In genomic region chr1:85321237-85321964, GRCh38 we compare ENCODE assay signal across 8 cellular contexts. TPM values are rescaled to one million over a fixed set of nuclear protein-coding genes. Genes with fewer than 3 reads are reported as not detected.
DNase-seq lines count a peak whose midpoint lies in the region; ATAC-seq, FAIRE-seq and TF ChIP-seq lines count a peak whose summit lies in the region.

No MANE protein-coding gene starts in this region.

- H3K4me3 ChIP-seq in testis: no peak overlapping the region

- no peaks in the 10 kb centered on the region for H3K9me3 ChIP-seq in testis

- H3K27me3 Mint-ChIP-seq in immature natural killer cell (ENCODE audit: low read depth in 3 of 3): peaks cover 18 to 28% (median 20%) of the 10 kb centered on the region in 3 donors
- peaks cover 51% of the 10 kb centered on the region for H3K27me3 Mint-ChIP-seq in activated T-helper 1 cell treated with anti-CD3 and anti-CD28 coated beads, Interleukin-12 subunit alpha, Interleukin-12 subunit beta, Interleukin-2, Interleukin-4 antibody, amounts not matched to agents 30 ng/mL and 10 ng/mL and 1 ng/mL, durations not matched to agents 14 hours and 24 hours and 36 hours (ENCODE audit: insufficient read depth)

- TF ChIP-seq CTCF in testis (IDR thresholded peaks at IDR 0.05): no peak

- TF ChIP-seq POLR2A in testis (IDR thresholded peaks at IDR 0.05): no peak

- H3K27me3 ChIP-seq in testis: no peaks in the 10 kb centered on the region

- peak; percentile 93 for DNase-seq in RCC 7860 (ENCODE audit: low spot score)
- DNase-seq in immature natural killer cell: peak; percentile 14 to 38 (median 29)
- no peak for DNase-seq in NCI-H128 (lab: John Stamatoyannopoulos, UW; ENCODE audit: unreplicated experiment)
- no peak for DNase-seq in testis
- no peak for DNase-seq in activated T-helper 1 cell treated with anti-CD3 and anti-CD28 coated beads, Interleukin-12 subunit alpha, Interleukin-12 subunit beta, Interleukin-2, Interleukin-4 antibody, amounts not matched to agents 30 ng/mL and 10 ng/mL and 1 ng/mL, durations not matched to agents 14 hours and 24 hours and 36 hours (ENCODE audit: low spot score)
- no peak for DNase-seq in NCI-H2081 treated with DMSO at 0.1 percent for 48 hours (lab: John Stamatoyannopoulos, UW)

- intact Hi-C loops in testis (cut with DNase I; ENCODE audit: low total_unique reads): no loop called here
- intact Hi-C loops in activated T-helper 1 cell treated with anti-CD3 and anti-CD28 coated beads, Interleukin-12 subunit alpha, Interleukin-12 subunit beta, Interleukin-2, Interleukin-4 antibody, amounts not matched to agents 30 ng/mL and 10 ng/mL and 1 ng/mL, durations not matched to agents 14 hours and 24 hours and 36 hours (cut with micrococcal nuclease): loop anchor here (1.0 kb wide), 2 partner anchors 23 to 45 kb away; partner anchors contain the start of gene BCL10

- H3K27ac ChIP-seq in testis: no peak overlapping the region

- ATAC-seq in GM18508 (IDR thresholded peaks at IDR 0.05; ENCODE audit: insufficient read depth, unreplicated experiment): peak; percentile 68
- peak; percentile 74 for ATAC-seq in HG02642 (IDR thresholded peaks at IDR 0.05; ENCODE audit: poor library complexity, unreplicated experiment)

- no peak overlapping the region for H3K4me3 Mint-ChIP-seq in immature natural killer cell
- H3K4me3 Mint-ChIP-seq in activated T-helper 1 cell treated with anti-CD3 and anti-CD28 coated beads, Interleukin-12 subunit alpha, Interleukin-12 subunit beta, Interleukin-2, Interleukin-4 antibody, amounts not matched to agents 30 ng/mL and 10 ng/mL and 1 ng/mL, durations not matched to agents 14 hours and 24 hours and 36 hours: no peak overlapping the region

- 80 to 88% methylated on average over 7 of the region's 7 CpGs for WGBS in testis, 2 donors

- H3K36me3 Mint-ChIP-seq in immature natural killer cell: no peaks in the 10 kb centered on the region
- no peaks in the 10 kb centered on the region for H3K36me3 Mint-ChIP-seq in activated T-helper 1 cell treated with anti-CD3 and anti-CD28 coated beads, Interleukin-12 subunit alpha, Interleukin-12 subunit beta, Interleukin-2, Interleukin-4 antibody, amounts not matched to agents 30 ng/mL and 10 ng/mL and 1 ng/mL, durations not matched to agents 14 hours and 24 hours and 36 hours (ENCODE audit: low read depth)

- no peaks in the 10 kb centered on the region for H3K4me1 ChIP-seq in testis

- no peaks in the 10 kb centered on the region for H3K9me3 Mint-ChIP-seq in immature natural killer cell
- H3K9me3 Mint-ChIP-seq in activated T-helper 1 cell treated with anti-CD3 and anti-CD28 coated beads, Interleukin-12 subunit alpha, Interleukin-12 subunit beta, Interleukin-2, Interleukin-4 antibody, amounts not matched to agents 30 ng/mL and 10 ng/mL and 1 ng/mL, durations not matched to agents 14 hours and 24 hours and 36 hours: no peaks in the 10 kb centered on the region

- H3K36me3 ChIP-seq in testis (ENCODE audit: low read depth, missing control alignments): no peaks in the 10 kb centered on the region

- no peak overlapping the region for H3K27ac Mint-ChIP-seq in immature natural killer cell
- no peak overlapping the region for H3K27ac Mint-ChIP-seq in activated T-helper 1 cell treated with anti-CD3 and anti-CD28 coated beads, Interleukin-12 subunit alpha, Interleukin-12 subunit beta, Interleukin-2, Interleukin-4 antibody, amounts not matched to agents 30 ng/mL and 10 ng/mL and 1 ng/mL, durations not matched to agents 14 hours and 24 hours and 36 hours

- peaks cover 6 to 13% of the 10 kb centered on the region in 2 donors for H3K4me1 Mint-ChIP-seq in immature natural killer cell
- peaks cover 10% of the 10 kb centered on the region for H3K4me1 Mint-ChIP-seq in activated T-helper 1 cell treated with anti-CD3 and anti-CD28 coated beads, Interleukin-12 subunit alpha, Interleukin-12 subunit beta, Interleukin-2, Interleukin-4 antibody, amounts not matched to agents 30 ng/mL and 10 ng/mL and 1 ng/mL, durations not matched to agents 14 hours and 24 hours and 36 hours (ENCODE audit: low read depth)

- peak; percentile 99 for FAIRE-seq in RCC 7860 (lab: Jason Lieb, UNC)

RNA-seq across cellular contexts. Expression of gene BCL10, which starts 45.0 kb away (rescaled TPM):
- polyA plus RNA-seq in immature natural killer cell: 10 to 100 TPM; 23.0 to 26.0 (median 26.0) TPM
- total RNA-seq in testis: 10 to 100 TPM; 16.8 to 21.2 TPM
- 16.5 TPM for polyA plus RNA-seq in testis (ENCODE audit: insufficient read depth, low read depth, low replicate concordance)
- 25.1 and 28.8 TPM in 2 replicates for total RNA-seq in activated T-helper 1 cell treated with anti-CD3 and anti-CD28 coated beads, Interleukin-12 subunit alpha, Interleukin-12 subunit beta, Interleukin-2, Interleukin-4 antibody, amounts not matched to agents 30 ng/mL and 10 ng/mL and 1 ng/mL, durations not matched to agents 14 hours and 24 hours and 36 hours

Comparison
In these comparisons a context has a peak if more than half of its experiments do, and no peak if none do; other contexts are left out.
1. DNase-seq: peak in RCC 7860 (single experiment) and immature natural killer cell (3 of 3); none in NCI-H128 (single experiment), testis (single experiment), activated T-helper 1 cell treated with anti-CD3 and anti-CD28 coated beads, Interleukin-12 subunit alpha, Interleukin-12 subunit beta, Interleukin-2, Interleukin-4 antibody, amounts not matched to agents 30 ng/mL and 10 ng/mL and 1 ng/mL, durations not matched to agents 14 hours and 24 hours and 36 hours (single experiment) and NCI-H2081 treated with DMSO at 0.1 percent for 48 hours (single experiment).